1 cellular context compared by ENCODE assay signal in the genomic region with DNA sequence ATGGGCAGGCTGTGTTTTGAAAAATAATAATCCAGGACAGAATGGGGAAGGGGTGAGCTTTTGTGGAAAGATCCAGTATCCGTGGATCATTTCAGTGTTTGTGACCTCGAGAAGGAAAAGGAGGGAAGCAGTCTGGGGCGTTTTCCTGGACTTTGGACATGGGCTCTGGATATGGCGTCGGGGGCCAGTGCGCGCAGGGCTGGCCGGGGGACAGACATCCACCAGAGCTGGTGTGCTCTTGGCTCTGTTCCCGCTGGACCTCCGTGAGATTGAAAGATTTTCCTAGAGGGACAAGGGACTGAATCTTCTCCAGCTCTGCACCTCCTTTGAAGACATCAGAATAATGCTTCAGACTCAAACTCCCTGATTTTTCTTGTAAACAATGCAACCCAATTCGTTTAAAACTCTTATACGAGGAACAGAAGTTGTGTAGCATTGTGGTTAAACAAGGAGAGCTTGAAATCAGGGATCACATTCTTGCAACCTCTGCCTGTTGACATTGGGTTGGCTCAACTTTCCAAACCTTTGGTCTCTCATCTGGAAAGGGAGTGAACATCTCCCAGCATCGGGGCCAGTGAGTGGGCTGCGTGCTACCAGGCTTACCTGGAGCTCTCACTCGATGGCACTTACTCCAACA.
TF ChIP-seq lines count a peak whose summit lies in the region.

No MANE protein-coding gene starts in this region.

TF ChIP-seq in HepG2, 621 proteins besides CTCF, POLR2A, EP300 and RAD21 (continued from another document and continues in another):
- TF ChIP-seq ZFP1 (CRISPR knock-in tag; IDR thresholded peaks at IDR 0.05) = peak; percentile 26; the same call in 1 of the 2 replicates
- TF ChIP-seq ZFP37 (CRISPR knock-in tag; IDR thresholded peaks at IDR 0.05; ENCODE audit: borderline replicate concordance) = peak; percentile 61; the same call in 1 of the 2 replicates
- TF ChIP-seq ARHGAP35 (CRISPR knock-in tag; IDR thresholded peaks at IDR 0.05; ENCODE audit: borderline replicate concordance) = 0 out of 2 replicates have a peak, but pooled peaks have one; percentile 26
- peak; percentile 41; the same call in 1 of the 2 replicates for TF ChIP-seq MIXL1 (CRISPR knock-in tag; IDR thresholded peaks at IDR 0.05)
- peak; percentile 64; the same call in 1 of the 2 replicates for TF ChIP-seq ZNF263 (CRISPR knock-in tag; IDR thresholded peaks at IDR 0.05)
- peak; percentile 46; the same call in 1 of the 2 replicates for TF ChIP-seq NR2F6 (IDR thresholded peaks at IDR 0.05)
- no peak; the same call in 1 of the 2 replicates for TF ChIP-seq NR2F6 (CRISPR knock-in tag; IDR thresholded peaks at IDR 0.05)
- peak; percentile 25; the same call in 1 of the 2 replicates for TF ChIP-seq CEBPB (IDR thresholded peaks at IDR 0.05; ENCODE audit: borderline replicate concordance, low read depth, low read length)
- TF ChIP-seq BCL6 (CRISPR knock-in tag; IDR thresholded peaks at IDR 0.05) = peak; percentile 41; the same call in 1 of the 2 replicates
- 0 out of 2 replicates have a peak, but pooled peaks have one; percentile 65 for TF ChIP-seq ZNF556 (CRISPR knock-in tag; IDR thresholded peaks at IDR 0.05; ENCODE audit: borderline replicate concordance)
- TF ChIP-seq ZNF879 (CRISPR knock-in tag; IDR thresholded peaks at IDR 0.05) = 0 out of 2 replicates have a peak, but pooled peaks have one; percentile 62
- TF ChIP-seq ZNF614 (CRISPR knock-in tag; IDR thresholded peaks at IDR 0.05; ENCODE audit: borderline replicate concordance) = 0 out of 2 replicates have a peak, but pooled peaks have one; percentile 10
- TF ChIP-seq ZNF646 (CRISPR knock-in tag; IDR thresholded peaks at IDR 0.05) = peak; percentile 84
- 0 out of 2 replicates have a peak, but pooled peaks have one; percentile 60 for TF ChIP-seq ZNF333 (CRISPR knock-in tag; IDR thresholded peaks at IDR 0.05; ENCODE audit: borderline replicate concordance)
- TF ChIP-seq ZBTB42 (CRISPR knock-in tag; IDR thresholded peaks at IDR 0.05) = peak; percentile 64; the same call in 1 of the 2 replicates
- TF ChIP-seq JUN (CRISPR knock-in tag; IDR thresholded peaks at IDR 0.05) = peak; percentile 57; the same call in 1 of the 2 replicates
- peak; percentile 58; the same call in 1 of the 2 replicates for TF ChIP-seq SOX5 (CRISPR knock-in tag; IDR thresholded peaks at IDR 0.05; ENCODE audit: borderline replicate concordance)
- no peak for TF ChIP-seq GPN1 (CRISPR knock-in tag; IDR thresholded peaks at IDR 0.05; ENCODE audit: borderline replicate concordance)
- TF ChIP-seq, protein P1, sequence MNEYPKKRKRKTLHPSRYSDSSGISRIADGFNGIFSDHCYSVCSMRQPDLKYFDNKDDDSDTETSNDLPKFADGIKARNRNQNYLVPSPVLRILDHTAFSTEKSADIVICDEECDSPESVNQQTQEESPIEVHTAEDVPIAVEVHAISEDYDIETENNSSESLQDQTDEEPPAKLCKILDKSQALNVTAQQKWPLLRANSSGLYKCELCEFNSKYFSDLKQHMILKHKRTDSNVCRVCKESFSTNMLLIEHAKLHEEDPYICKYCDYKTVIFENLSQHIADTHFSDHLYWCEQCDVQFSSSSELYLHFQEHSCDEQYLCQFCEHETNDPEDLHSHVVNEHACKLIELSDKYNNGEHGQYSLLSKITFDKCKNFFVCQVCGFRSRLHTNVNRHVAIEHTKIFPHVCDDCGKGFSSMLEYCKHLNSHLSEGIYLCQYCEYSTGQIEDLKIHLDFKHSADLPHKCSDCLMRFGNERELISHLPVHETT (CRISPR knock-in tag; conservative IDR thresholded peaks at IDR 0.05) = no peak
- no peak for TF ChIP-seq HNRNPL (IDR thresholded peaks at IDR 0.05; ENCODE audit: low read depth, low read length)
- TF ChIP-seq ZBTB1 (CRISPR knock-in tag; IDR thresholded peaks at IDR 0.05; ENCODE audit: borderline replicate concordance) = no peak
- TF ChIP-seq, protein P2, sequence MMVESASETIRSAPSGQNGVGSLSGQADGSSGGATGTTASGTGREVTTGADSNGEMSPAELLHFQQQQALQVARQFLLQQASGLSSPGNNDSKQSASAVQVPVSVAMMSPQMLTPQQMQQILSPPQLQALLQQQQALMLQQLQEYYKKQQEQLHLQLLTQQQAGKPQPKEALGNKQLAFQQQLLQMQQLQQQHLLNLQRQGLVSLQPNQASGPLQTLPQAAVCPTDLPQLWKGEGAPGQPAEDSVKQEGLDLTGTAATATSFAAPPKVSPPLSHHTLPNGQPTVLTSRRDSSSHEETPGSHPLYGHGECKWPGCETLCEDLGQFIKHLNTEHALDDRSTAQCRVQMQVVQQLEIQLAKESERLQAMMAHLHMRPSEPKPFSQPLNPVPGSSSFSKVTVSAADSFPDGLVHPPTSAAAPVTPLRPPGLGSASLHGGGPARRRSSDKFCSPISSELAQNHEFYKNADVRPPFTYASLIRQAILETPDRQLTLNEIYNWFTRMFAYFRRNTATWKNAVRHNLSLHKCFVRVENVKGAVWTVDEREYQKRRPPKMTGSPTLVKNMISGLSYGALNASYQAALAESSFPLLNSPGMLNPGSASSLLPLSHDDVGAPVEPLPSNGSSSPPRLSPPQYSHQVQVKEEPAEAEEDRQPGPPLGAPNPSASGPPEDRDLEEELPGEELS (CRISPR knock-in tag; IDR thresholded peaks at IDR 0.05) = peak; percentile 67
- TF ChIP-seq FOXA3 (CRISPR knock-in tag; IDR thresholded peaks at IDR 0.05) = peak; percentile 95
- peak; percentile 43; the same call in 1 of the 2 replicates for TF ChIP-seq BRD4 (CRISPR knock-in tag; IDR thresholded peaks at IDR 0.05)
- TF ChIP-seq DMAP1 (CRISPR knock-in tag; IDR thresholded peaks at IDR 0.05) = 0 out of 2 replicates have a peak, but pooled peaks have one; percentile 27
- TF ChIP-seq POGK (CRISPR knock-in tag; conservative IDR thresholded peaks at IDR 0.05) = peak; percentile 61; the same call in 1 of the 2 replicates
- TF ChIP-seq ZMAT3 (CRISPR knock-in tag; conservative IDR thresholded peaks at IDR 0.05) = peak; percentile 57; the same call in 1 of the 2 replicates
- TF ChIP-seq, protein P3, sequence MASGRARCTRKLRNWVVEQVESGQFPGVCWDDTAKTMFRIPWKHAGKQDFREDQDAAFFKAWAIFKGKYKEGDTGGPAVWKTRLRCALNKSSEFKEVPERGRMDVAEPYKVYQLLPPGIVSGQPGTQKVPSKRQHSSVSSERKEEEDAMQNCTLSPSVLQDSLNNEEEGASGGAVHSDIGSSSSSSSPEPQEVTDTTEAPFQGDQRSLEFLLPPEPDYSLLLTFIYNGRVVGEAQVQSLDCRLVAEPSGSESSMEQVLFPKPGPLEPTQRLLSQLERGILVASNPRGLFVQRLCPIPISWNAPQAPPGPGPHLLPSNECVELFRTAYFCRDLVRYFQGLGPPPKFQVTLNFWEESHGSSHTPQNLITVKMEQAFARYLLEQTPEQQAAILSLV (CRISPR knock-in tag; IDR thresholded peaks at IDR 0.05; ENCODE audit: borderline replicate concordance) = no peak; the same call in 1 of the 2 replicates
- peak; percentile 87 for TF ChIP-seq NCOR1 (IDR thresholded peaks at IDR 0.05; ENCODE audit: borderline replicate concordance, low read length)
- TF ChIP-seq NFKB2 (CRISPR knock-in tag; IDR thresholded peaks at IDR 0.05; ENCODE audit: borderline replicate concordance) = peak; percentile 85; the same call in 1 of the 2 replicates
- TF ChIP-seq RFXAP (CRISPR knock-in tag; IDR thresholded peaks at IDR 0.05; ENCODE audit: borderline replicate concordance) = peak; percentile 46
- no peak for TF ChIP-seq NPAS2 (CRISPR knock-in tag; IDR thresholded peaks at IDR 0.05; ENCODE audit: borderline replicate concordance)
- 0 out of 2 replicates have a peak, but pooled peaks have one; percentile 36 for TF ChIP-seq GATAD1 (CRISPR knock-in tag; IDR thresholded peaks at IDR 0.05)
- TF ChIP-seq, protein P4, sequence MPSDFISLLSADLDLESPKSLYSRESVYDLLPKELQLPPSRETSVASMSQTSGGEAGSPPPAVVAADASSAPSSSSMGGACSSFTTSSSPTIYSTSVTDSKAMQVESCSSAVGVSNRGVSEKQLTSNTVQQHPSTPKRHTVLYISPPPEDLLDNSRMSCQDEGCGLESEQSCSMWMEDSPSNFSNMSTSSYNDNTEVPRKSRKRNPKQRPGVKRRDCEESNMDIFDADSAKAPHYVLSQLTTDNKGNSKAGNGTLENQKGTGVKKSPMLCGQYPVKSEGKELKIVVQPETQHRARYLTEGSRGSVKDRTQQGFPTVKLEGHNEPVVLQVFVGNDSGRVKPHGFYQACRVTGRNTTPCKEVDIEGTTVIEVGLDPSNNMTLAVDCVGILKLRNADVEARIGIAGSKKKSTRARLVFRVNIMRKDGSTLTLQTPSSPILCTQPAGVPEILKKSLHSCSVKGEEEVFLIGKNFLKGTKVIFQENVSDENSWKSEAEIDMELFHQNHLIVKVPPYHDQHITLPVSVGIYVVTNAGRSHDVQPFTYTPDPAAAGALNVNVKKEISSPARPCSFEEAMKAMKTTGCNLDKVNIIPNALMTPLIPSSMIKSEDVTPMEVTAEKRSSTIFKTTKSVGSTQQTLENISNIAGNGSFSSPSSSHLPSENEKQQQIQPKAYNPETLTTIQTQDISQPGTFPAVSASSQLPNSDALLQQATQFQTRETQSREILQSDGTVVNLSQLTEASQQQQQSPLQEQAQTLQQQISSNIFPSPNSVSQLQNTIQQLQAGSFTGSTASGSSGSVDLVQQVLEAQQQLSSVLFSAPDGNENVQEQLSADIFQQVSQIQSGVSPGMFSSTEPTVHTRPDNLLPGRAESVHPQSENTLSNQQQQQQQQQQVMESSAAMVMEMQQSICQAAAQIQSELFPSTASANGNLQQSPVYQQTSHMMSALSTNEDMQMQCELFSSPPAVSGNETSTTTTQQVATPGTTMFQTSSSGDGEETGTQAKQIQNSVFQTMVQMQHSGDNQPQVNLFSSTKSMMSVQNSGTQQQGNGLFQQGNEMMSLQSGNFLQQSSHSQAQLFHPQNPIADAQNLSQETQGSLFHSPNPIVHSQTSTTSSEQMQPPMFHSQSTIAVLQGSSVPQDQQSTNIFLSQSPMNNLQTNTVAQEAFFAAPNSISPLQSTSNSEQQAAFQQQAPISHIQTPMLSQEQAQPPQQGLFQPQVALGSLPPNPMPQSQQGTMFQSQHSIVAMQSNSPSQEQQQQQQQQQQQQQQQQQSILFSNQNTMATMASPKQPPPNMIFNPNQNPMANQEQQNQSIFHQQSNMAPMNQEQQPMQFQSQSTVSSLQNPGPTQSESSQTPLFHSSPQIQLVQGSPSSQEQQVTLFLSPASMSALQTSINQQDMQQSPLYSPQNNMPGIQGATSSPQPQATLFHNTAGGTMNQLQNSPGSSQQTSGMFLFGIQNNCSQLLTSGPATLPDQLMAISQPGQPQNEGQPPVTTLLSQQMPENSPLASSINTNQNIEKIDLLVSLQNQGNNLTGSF (CRISPR knock-in tag; IDR thresholded peaks at IDR 0.05) = peak; percentile 65; the same call in 1 of the 2 replicates
- peak; percentile 53; the same call in 1 of the 2 replicates for TF ChIP-seq ZNF501 (CRISPR knock-in tag; IDR thresholded peaks at IDR 0.05)
- no peak for TF ChIP-seq ZNF660 (CRISPR knock-in tag; IDR thresholded peaks at IDR 0.05; ENCODE audit: borderline replicate concordance, low read depth)
- TF ChIP-seq, protein P5, sequence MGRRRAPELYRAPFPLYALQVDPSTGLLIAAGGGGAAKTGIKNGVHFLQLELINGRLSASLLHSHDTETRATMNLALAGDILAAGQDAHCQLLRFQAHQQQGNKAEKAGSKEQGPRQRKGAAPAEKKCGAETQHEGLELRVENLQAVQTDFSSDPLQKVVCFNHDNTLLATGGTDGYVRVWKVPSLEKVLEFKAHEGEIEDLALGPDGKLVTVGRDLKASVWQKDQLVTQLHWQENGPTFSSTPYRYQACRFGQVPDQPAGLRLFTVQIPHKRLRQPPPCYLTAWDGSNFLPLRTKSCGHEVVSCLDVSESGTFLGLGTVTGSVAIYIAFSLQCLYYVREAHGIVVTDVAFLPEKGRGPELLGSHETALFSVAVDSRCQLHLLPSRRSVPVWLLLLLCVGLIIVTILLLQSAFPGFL (CRISPR knock-in tag; IDR thresholded peaks at IDR 0.05) = no peak
